In genomic region chr11:48019230-48019584, GRCh38 we compare ENCODE assay signal across 10 cellular contexts. TPM values are rescaled to one million over a fixed set of nuclear protein-coding genes. Genes with fewer than 3 reads are reported as not detected.
A peak's percentile ranks its signal among the peaks of the same experiment; 100 is the strongest.
DNase-seq lines count a peak whose midpoint lies in the region; ATAC-seq and TF ChIP-seq lines count a peak whose summit lies in the region.
"Had no signal": no experiment of that assay in that cellular context is flagged by ENCODE, and none has a peak within 500 bp of the region (broad histone marks: within the 10 kb centered on the region; RNA-seq: fewer than 3 reads in every experiment).

No MANE protein-coding gene starts in this region.

- no peaks in the 10 kb centered on the region for H3K27me3 Mint-ChIP-seq in T-helper 2 cell treated with Interferon-gamma antibody and Interleukin-4, amounts not matched to agents 5 μg/mL and 100 μg/mL, for 36 hours (ENCODE audit: low read depth)

- WGBS in tibial nerve, 2 donors, result 34 to 47% methylated on average over 5 of the region's 5 CpGs

- TF ChIP-seq EP300 in tibial nerve (IDR thresholded peaks at IDR 0.05), result no peak

- H3K36me3 ChIP-seq in tibial nerve (no peaks in the 10 kb centered on the region), left ventricle myocardium inferior (no peaks in the 10 kb centered on the region)
- H3K36me3 ChIP-seq: adrenal gland, BLaER1 had no signal

- no peak overlapping the region for H3K4me3 ChIP-seq in tibial nerve
- H3K4me3 ChIP-seq in left ventricle myocardium inferior, result no peak overlapping the region
- H3K4me3 ChIP-seq: adrenal gland, BLaER1 had no signal

- peak; percentile 25 for ATAC-seq in left colon

- peak overlapping the region; percentile 68 for H3K4me3 Mint-ChIP-seq in T-helper 2 cell treated with Interferon-gamma antibody and Interleukin-4, amounts not matched to agents 5 μg/mL and 100 μg/mL, for 36 hours

- peaks cover 40% of the 10 kb centered on the region for H3K36me3 Mint-ChIP-seq in T-helper 2 cell treated with Interferon-gamma antibody and Interleukin-4, amounts not matched to agents 5 μg/mL and 100 μg/mL, for 36 hours (ENCODE audit: low read depth)

- intact Hi-C loops in left colon (cut with DNase I, micrococcal nuclease) (no loop called here), left ventricle myocardium inferior (cut with micrococcal nuclease) (no loop called here)

- H3K27ac Mint-ChIP-seq in T-helper 2 cell treated with Interferon-gamma antibody and Interleukin-4, amounts not matched to agents 5 μg/mL and 100 μg/mL, for 36 hours, result peak overlapping the region; percentile 78

- H3K9me3 ChIP-seq in tibial nerve (no peaks in the 10 kb centered on the region), left ventricle myocardium inferior (replicated peaks) (no peaks in the 10 kb centered on the region)
- H3K9me3 ChIP-seq: adrenal gland, BLaER1 had no signal

- no peak for TF ChIP-seq POLR2A in tibial nerve (IDR thresholded peaks at IDR 0.05)

- H3K4me1 Mint-ChIP-seq in T-helper 2 cell treated with Interferon-gamma antibody and Interleukin-4, amounts not matched to agents 5 μg/mL and 100 μg/mL, for 36 hours (ENCODE audit: low read depth), result peaks cover 73% of the 10 kb centered on the region

- peak overlapping the region in 3 of 4 donors; percentile 45 to 64 (median 50) for H3K27ac ChIP-seq in tibial nerve
- H3K27ac ChIP-seq in substantia nigra (ENCODE audit: low read depth, low read length, poor library complexity, severe bottlenecking), result no peak overlapping the region
- no peak overlapping the region for H3K27ac ChIP-seq in left ventricle myocardium inferior (replicated peaks)
- H3K27ac ChIP-seq: BLaER1 had no signal

- peak; percentile 50 for DNase-seq in activated naive CD4-positive, alpha-beta T cell treated with Interleukin-2 at 50 U/mL for 16 hours
- DNase-seq in activated naive CD4-positive, alpha-beta T cell treated with anti-CD3 and anti-CD28 coated beads, Interleukin-2, amount 50 U/mL, for 16 hours, result no peak
- peak; percentile 39 for DNase-seq in T-helper 2 cell treated with Interferon-gamma antibody and Interleukin-4, amounts not matched to agents 5 μg/mL and 100 μg/mL, for 36 hours (ENCODE audit: low spot score)
- DNase-seq in left colon (no peak), tibial nerve (ENCODE audit: low spot score in 2 of 2) (no peak), substantia nigra (lab: John Stamatoyannopoulos, UW) (no peak), hippocampal formation (lab: John Stamatoyannopoulos, UW) (no peak), left ventricle myocardium inferior (no peak)
- DNase-seq: adrenal gland had no signal

- no peaks in the 10 kb centered on the region for H3K9me3 Mint-ChIP-seq in T-helper 2 cell treated with Interferon-gamma antibody and Interleukin-4, amounts not matched to agents 5 μg/mL and 100 μg/mL, for 36 hours

- TF ChIP-seq CTCF in tibial nerve (IDR thresholded peaks at IDR 0.05) (no peak), left ventricle myocardium inferior (IDR thresholded peaks at IDR 0.05; ENCODE audit: borderline replicate concordance) (no peak)

- H3K27me3 ChIP-seq in tibial nerve (no peaks in the 10 kb centered on the region), left ventricle myocardium inferior (ENCODE audit: low read depth) (no peaks in the 10 kb centered on the region)
- H3K27me3 ChIP-seq: adrenal gland, BLaER1 had no signal

- H3K4me1 ChIP-seq in tibial nerve (peaks cover 0 to 66% (median 39%) of the 10 kb centered on the region in 4 donors), left ventricle myocardium inferior (peaks cover 8% of the 10 kb centered on the region)

RNA-seq across cellular contexts. Expression of gene PTPRJ, which starts 38.8 kb away (rescaled TPM):
- total RNA-seq in left colon, result 10 to 100 TPM; 38.5 to 58.9 TPM
- 10 to 100 TPM; 20.5 to 24.3 (median 22.3) TPM for total RNA-seq in tibial nerve
- total RNA-seq in left ventricle myocardium inferior, result 6.8 TPM

Comparison
In these comparisons a context has a peak if more than half of its experiments do, and no peak if none do; other contexts are left out.
1. DNase-seq: peak in activated naive CD4-positive, alpha-beta T cell treated with Interleukin-2 at 50 U/mL for 16 hours (single experiment) and T-helper 2 cell treated with Interferon-gamma antibody and Interleukin-4, amounts not matched to agents 5 μg/mL and 100 μg/mL, for 36 hours (single experiment); none in activated naive CD4-positive, alpha-beta T cell treated with anti-CD3 and anti-CD28 coated beads, Interleukin-2, amount 50 U/mL, for 16 hours (single experiment), left colon (0 of 2), tibial nerve (0 of 2), substantia nigra (0 of 49), hippocampal formation (0 of 2) and left ventricle myocardium inferior (single experiment).
2. H3K27ac ChIP-seq: peak in tibial nerve (3 of 4); none in substantia nigra (single experiment) and left ventricle myocardium inferior (single experiment).